2 cellular contexts compared by ENCODE assay signal in genomic region chr7:130153251-130153908, GRCh38.
TF ChIP-seq lines count a peak whose summit lies in the region.

No MANE protein-coding gene starts in this region.

TF ChIP-seq in IMR-90, 13 proteins besides CTCF, POLR2A, EP300 and RAD21:
- TF ChIP-seq MAZ (IDR thresholded peaks at IDR 0.05; ENCODE audit: borderline replicate concordance, low read depth, low read length), result no peak
- TF ChIP-seq BHLHE40 (IDR thresholded peaks at IDR 0.05; ENCODE audit: low read depth, low read length), result no peak
- no peak for TF ChIP-seq RFX5 (IDR thresholded peaks at IDR 0.05; ENCODE audit: low read depth, low read length)
- TF ChIP-seq CEBPB (IDR thresholded peaks at IDR 0.05; ENCODE audit: low read depth, low read length), result no peak
- no peak for TF ChIP-seq USF2 (IDR thresholded peaks at IDR 0.05; ENCODE audit: low read depth, low read length)
- TF ChIP-seq FOS (IDR thresholded peaks at IDR 0.05; ENCODE audit: low read depth, low read length), result no peak
- TF ChIP-seq RCOR1 (IDR thresholded peaks at IDR 0.05; ENCODE audit: insufficient replicate concordance, low read length), result no peak
- no peak for TF ChIP-seq MAFK (IDR thresholded peaks at IDR 0.05; ENCODE audit: low read depth, low read length)
- TF ChIP-seq NFE2L2 (IDR thresholded peaks at IDR 0.05; ENCODE audit: low read depth, low read length), result no peak
- no peak for TF ChIP-seq SMC3 (IDR thresholded peaks at IDR 0.05; ENCODE audit: low read depth, low read length)
- TF ChIP-seq CHD1 (IDR thresholded peaks at IDR 0.05; ENCODE audit: low read depth, low read length), result no peak
- no peak for TF ChIP-seq MXI1 (IDR thresholded peaks at IDR 0.05; ENCODE audit: borderline replicate concordance, low read depth, low read length)
- no peak for TF ChIP-seq ELK1 (IDR thresholded peaks at IDR 0.05; ENCODE audit: borderline replicate concordance, low read depth, low read length)

TF ChIP-seq in K562, 482 proteins besides CTCF, POLR2A, EP300 and RAD21:
- TF ChIP-seq PCBP1 (IDR thresholded peaks at IDR 0.05; ENCODE audit: low read depth, low read length, poor library complexity, severe bottlenecking) (peak; percentile 37), ZNF740 (CRISPR knock-in tag; IDR thresholded peaks at IDR 0.05) (0 out of 2 replicates have a peak, but pooled peaks have one; percentile 9), ZNF740 (tag; IDR thresholded peaks at IDR 0.05) (no peak), ZNF263 (CRISPR knock-in tag; IDR thresholded peaks at IDR 0.05; ENCODE audit: borderline replicate concordance) (peak; percentile 37; the same call in 1 of the 2 replicates), ZNF143 (CRISPR knock-in tag; IDR thresholded peaks at IDR 0.05) (no peak), THRAP3 (IDR thresholded peaks at IDR 0.05; ENCODE audit: borderline replicate concordance) (no peak), POLR2G (IDR thresholded peaks at IDR 0.05; ENCODE audit: low read depth, low read length) (peak; percentile 47; the same call in 1 of the 2 replicates), ZBTB33 (CRISPR knock-in tag; IDR thresholded peaks at IDR 0.05) (peak; percentile 93)
